ENCODE assay signal across 8 cellular contexts in the genomic region with DNA sequence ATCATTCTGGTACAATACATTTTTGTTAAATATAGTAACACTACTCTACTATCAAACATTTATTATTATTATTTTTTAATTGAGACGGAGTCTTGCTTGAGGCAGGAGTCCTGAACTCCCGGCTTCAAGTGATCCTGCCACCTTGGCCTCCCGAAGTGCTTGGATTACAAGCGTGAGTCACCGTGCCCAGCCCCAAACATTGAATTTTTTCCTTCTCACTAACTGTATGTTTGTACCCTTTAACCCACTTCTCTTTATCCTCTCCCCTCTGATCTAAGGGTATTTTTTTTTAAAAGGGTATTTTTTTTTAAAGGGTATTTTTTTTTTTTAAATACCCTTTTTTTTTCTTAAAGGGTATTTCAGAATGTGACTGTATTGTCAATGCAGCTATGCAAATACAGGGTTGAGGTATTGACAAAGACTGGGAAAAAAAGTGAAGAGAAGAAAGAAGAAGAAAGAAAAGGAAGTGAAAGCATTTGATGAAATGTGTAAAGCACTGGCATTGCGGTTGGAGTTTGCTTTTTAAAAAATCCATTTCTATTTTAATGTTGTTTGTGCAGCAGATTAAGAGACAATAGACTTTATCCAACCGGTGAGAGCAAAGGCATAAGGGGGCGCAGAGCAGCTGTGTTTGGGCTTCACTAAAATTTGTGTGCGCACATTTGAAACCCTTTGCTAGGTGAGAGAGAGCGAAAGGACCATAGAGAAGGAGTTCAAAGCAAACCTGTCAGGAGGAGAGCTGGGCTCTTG. TPM values are rescaled to one million over a fixed set of nuclear protein-coding genes. Genes with fewer than 3 reads are reported as not detected.
DNase-seq lines count a peak whose midpoint lies in the region; ATAC-seq and TF ChIP-seq lines count a peak whose summit lies in the region.

No MANE protein-coding gene starts in this region.

- H3K4me3 ChIP-seq in Panc1 (ENCODE audit: low read depth in 2 of 2, low read length in 2 of 2) = no peak overlapping the region
- H3K4me3 ChIP-seq in colonic mucosa = no peak overlapping the region

- DNase-seq in A172 (ENCODE audit: low spot score) = peak; percentile 30
- DNase-seq in GM19240 (ENCODE audit: insufficient read length, low spot score) = peak; percentile 20
- no peak for DNase-seq in Panc1 (ENCODE audit: low read depth, low spot score)
- DNase-seq in colonic mucosa = no peak
- no peak for DNase-seq in NCI-H1436 (lab: John Stamatoyannopoulos, UW)
- DNase-seq in NCI-H2196 (lab: John Stamatoyannopoulos, UW; ENCODE audit: unreplicated experiment) = no peak
- DNase-seq in DMS 273 treated with DMSO at 0.1 percent for 48 hours (lab: John Stamatoyannopoulos, UW) = no peak

- H3K36me3 ChIP-seq in Panc1 (ENCODE audit: control insufficient read depth, insufficient read depth, low read length) (no peaks in the 10 kb centered on the region), colonic mucosa (no peaks in the 10 kb centered on the region)

- no peak overlapping the region for H3K9ac ChIP-seq in colonic mucosa (ENCODE audit: low read depth in 2 of 2, low read length in 2 of 2)

- TF ChIP-seq CTCF in Panc1 (IDR thresholded peaks at IDR 0.05) (no peak), colonic mucosa (IDR thresholded peaks at IDR 0.05) (no peak)

- intact Hi-C loops in Panc1 (cut with micrococcal nuclease; ENCODE audit: unreplicated experiment) (no loop called here), colonic mucosa (cut with DNase I) (no loop called here)

- H3K9me3 ChIP-seq in Panc1 (ENCODE audit: control insufficient read depth, insufficient read depth, low read depth, low read length) (no peaks in the 10 kb centered on the region), colonic mucosa (no peaks in the 10 kb centered on the region)

- POLR2A ChIA-PET in Panc1 (lab: Charles Lee) = no interaction called here

- H3K27ac ChIP-seq in Panc1 (ENCODE audit: low read length) (no peak overlapping the region), colonic mucosa (no peak overlapping the region)

- no peaks in the 10 kb centered on the region for H3K27me3 ChIP-seq in Panc1 (ENCODE audit: control insufficient read depth, insufficient read depth, low read length)
- no peaks in the 10 kb centered on the region for H3K27me3 ChIP-seq in colonic mucosa

- ATAC-seq in HG03108 (IDR thresholded peaks at IDR 0.05; ENCODE audit: unreplicated experiment) (peak; percentile 75), Panc1 (peak; percentile 59; the same call in 1 of the 2 replicates)

- in situ Hi-C loops in Panc1 (cut with HindIII; ENCODE audit: low pct_unique_long_range_greater_than_20kb, low sequenced_read_pairs) = no loop called here

- H3K4me1 ChIP-seq in Panc1 (ENCODE audit: control insufficient read depth, insufficient read depth, low read length) = no peaks in the 10 kb centered on the region
- no peaks in the 10 kb centered on the region for H3K4me1 ChIP-seq in colonic mucosa

- no TSS peak for BruUV-seq in Panc1 (replicated peaks; lab: Mats Ljungman, UMichigan)

- CTCF ChIA-PET in Panc1 (lab: Charles Lee) = interaction anchor here (0.5 kb wide), 1 partner anchor 107 kb away, joined by 4 read pairs; no protein-coding TSS in a partner anchor

RNA-seq across cellular contexts. Expression of a gene that starts 42.3 kb away (rescaled TPM):
- total RNA-seq in A172 (2014; rRNA removed; shearing (Covaris generic)) = 0.55 and 1.3 TPM in 2 replicates
- total RNA-seq in Panc1 (2021; ENCODE audit: unreplicated experiment) (5.4 TPM), colonic mucosa (1 to 10 TPM; 5.1 to 5.5 TPM)
- polyA plus RNA-seq in Panc1 (2012; ENCODE audit: insufficient read length) = 9.0 TPM

Comparison
In these comparisons a context has a peak if more than half of its experiments do, and no peak if none do; other contexts are left out.
1. DNase-seq: peak in A172 (single experiment) and GM19240 (single experiment); none in Panc1 (single experiment), colonic mucosa (single experiment), NCI-H1436 (single experiment), NCI-H2196 (single experiment) and DMS 273 treated with DMSO at 0.1 percent for 48 hours (single experiment).